ENCODE assay signal across 23 cellular contexts in the genomic region with DNA sequence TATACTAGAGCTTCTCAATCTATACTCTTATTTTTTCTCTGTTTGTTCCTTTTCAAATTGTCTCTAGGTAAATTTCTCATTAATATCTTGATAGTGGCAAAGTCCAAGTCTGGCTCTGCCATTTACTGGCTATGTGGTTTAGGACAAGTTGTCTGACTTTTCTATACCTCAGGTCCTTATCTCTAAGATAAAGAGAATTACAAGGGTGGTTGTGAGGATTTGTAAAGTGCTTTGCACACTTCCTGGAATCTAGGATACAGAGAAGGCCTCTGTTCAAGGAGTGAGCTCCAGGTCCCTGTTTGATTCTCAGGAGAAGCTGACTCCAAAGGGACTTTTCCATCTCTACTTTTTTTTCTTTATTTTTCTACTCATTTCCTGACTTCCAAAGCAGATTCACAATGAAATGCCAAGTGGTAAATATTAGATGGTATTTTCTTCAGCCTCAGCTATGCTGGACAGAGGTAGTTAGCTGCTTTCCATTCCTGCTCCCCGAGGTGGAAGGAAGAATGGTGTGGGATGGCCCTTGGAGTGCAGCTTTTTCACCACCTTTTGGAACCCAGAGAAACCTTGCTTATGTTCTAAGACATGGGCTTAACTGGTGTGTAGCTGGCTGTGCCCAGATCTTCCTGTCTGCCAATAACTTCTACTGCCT.
DNase-seq lines count a peak whose midpoint lies in the region; ATAC-seq and TF ChIP-seq lines count a peak whose summit lies in the region.
"Had no signal": no experiment of that assay in that cellular context is flagged by ENCODE, and none has a peak within 500 bp of the region (broad histone marks: within the 10 kb centered on the region; RNA-seq: fewer than 3 reads in every experiment).

No MANE protein-coding gene starts in this region.

- H3K9me2 ChIP-seq in GM23338 (ENCODE audit: insufficient read depth) (no peaks in the 10 kb centered on the region), MM.1S (replicated peaks; ENCODE audit: insufficient read depth, low read length) (no peaks in the 10 kb centered on the region)

- ATAC-seq in GM23338, result no peak
- peak; percentile 76 for ATAC-seq in SK-N-SH treated with all-trans-retinoic acid at 6 μM for 48 hours
- no peak for ATAC-seq in gastroesophageal sphincter
- ATAC-seq: activated CD8-positive, alpha-beta T cell treated with anti-CD3 and anti-CD28 coated beads, Interleukin-2, amount 10 ng/mL, durations not matched to agents 7 days and 5 days; HepG2; left ventricle myocardium superior had no signal

- no peaks in the 10 kb centered on the region for H3K27me3 ChIP-seq in GM23338 (ENCODE audit: insufficient read depth)
- no peaks in the 10 kb centered on the region for H3K27me3 ChIP-seq in skeletal muscle satellite cell (ENCODE audit: control insufficient read depth, insufficient read depth, low read length)
- H3K27me3 ChIP-seq in gastroesophageal sphincter, result no peaks in the 10 kb centered on the region
- H3K27me3 ChIP-seq in MM.1S (replicated peaks; ENCODE audit: insufficient read depth, low read length), result no peaks in the 10 kb centered on the region

- H3K4me3 ChIP-seq in GM23338 (no peak overlapping the region), fibroblast of pulmonary artery (replicated peaks; ENCODE audit: low read depth, low read length) (no peak overlapping the region), skeletal muscle satellite cell (ENCODE audit: low read length) (no peak overlapping the region), gastroesophageal sphincter (no peak overlapping the region), MM.1S (ENCODE audit: low read length) (no peak overlapping the region)

- no peak overlapping the region for H3K4me3 Mint-ChIP-seq in GM23338
- H3K4me3 Mint-ChIP-seq: activated CD8-positive, alpha-beta T cell treated with anti-CD3 and anti-CD28 coated beads, Interleukin-2, amount 10 ng/mL, durations not matched to agents 7 days and 5 days; CD8-positive, alpha-beta memory T cell; immature natural killer cell; neural crest cell had no signal

- DNase-seq in GM23338 (ENCODE audit: low spot score) (no peak), fibroblast of pulmonary artery (ENCODE audit: low read depth) (peak; percentile 11), epidermal melanocyte (ENCODE audit: insufficient read length, low spot score) (no peak), MM.1S (no peak)
- DNase-seq: activated CD8-positive, alpha-beta T cell treated with anti-CD3 and anti-CD28 coated beads, Interleukin-2, amount 10 ng/mL, durations not matched to agents 7 days and 5 days; activated gamma-delta T cell treated with Interleukin-2 at 50 U/mL for 16 hours; activated T-cell treated with anti-CD3 and anti-CD28 coated beads, Interleukin-2, amount 50 U/mL, for 1 hour; AML-193; CD8-positive, alpha-beta memory T cell; DND-41; immature natural killer cell; left ventricle myocardium superior; NCI-H2107; NCI-H510A; NK-92 treated with Interleukin-12 subunit alpha and Interleukin-12 subunit beta, amount 100 ng/mL, for 24 hours; stimulated activated CD4-positive, alpha-beta T cell treated with anti-CD3 and anti-CD28 coated beads, Interleukin-1b, Interleukin-23, amount 100 ng/mL, for 48 hours; T-helper 9 cell had no signal

- H3K9me3 ChIP-seq in skeletal muscle satellite cell (replicated peaks; ENCODE audit: low read length) (no peaks in the 10 kb centered on the region), gastroesophageal sphincter (no peaks in the 10 kb centered on the region), MM.1S (replicated peaks; ENCODE audit: insufficient read depth, low read length) (no peaks in the 10 kb centered on the region)

- no peak for TF ChIP-seq EP300 in gastroesophageal sphincter (IDR thresholded peaks at IDR 0.05)

- TF ChIP-seq CTCF in GM23338 (conservative IDR thresholded peaks at IDR 0.05; ENCODE audit: low read depth in 2 of 2) (no peak), fibroblast of pulmonary artery (IDR thresholded peaks at IDR 0.05; ENCODE audit: low read length, missing control alignments) (no peak), gastroesophageal sphincter (IDR thresholded peaks at IDR 0.05) (no peak), MM.1S (IDR thresholded peaks at IDR 0.05; ENCODE audit: low read length) (no peak)

- no peaks in the 10 kb centered on the region for H3K79me2 ChIP-seq in GM23338 (replicated peaks; ENCODE audit: insufficient read depth)
- no peaks in the 10 kb centered on the region for H3K79me2 ChIP-seq in MM.1S (ENCODE audit: low read length)

- H3K27me3 Mint-ChIP-seq in GM23338 (ENCODE audit: insufficient read depth, low read depth, poor library complexity), result peaks cover 2% of the 10 kb centered on the region

- H3K4me1 ChIP-seq in GM23338 (ENCODE audit: insufficient read depth), result no peaks in the 10 kb centered on the region
- peaks cover 18% of the 10 kb centered on the region for H3K4me1 ChIP-seq in skeletal muscle satellite cell (ENCODE audit: control insufficient read depth, insufficient read depth, low read length)
- no peaks in the 10 kb centered on the region for H3K4me1 ChIP-seq in gastroesophageal sphincter
- H3K4me1 ChIP-seq in MM.1S (ENCODE audit: low read length), result no peaks in the 10 kb centered on the region

- WGBS in gastroesophageal sphincter (ENCODE audit: low coverage in 1 of 2), 2 donors, result 20% methylated on average over 1 of the region's 1 CpG; no CpG with 5 or more reads in 1 of the 2 donors

- no peaks in the 10 kb centered on the region for H3F3A ChIP-seq in GM23338 (replicated peaks; ENCODE audit: low read depth)
- no peaks in the 10 kb centered on the region for H3F3A ChIP-seq in MM.1S (ENCODE audit: insufficient read depth, low read length)

- peaks cover 9% of the 10 kb centered on the region; the same call in 2 of the 3 replicates for H3K9me3 Mint-ChIP-seq in GM23338
- H3K9me3 Mint-ChIP-seq: CD8-positive, alpha-beta memory T cell; immature natural killer cell had no signal

- no peak overlapping the region for H3K27ac ChIP-seq in GM23338 (ENCODE audit: low read depth)
- H3K27ac ChIP-seq in gastroesophageal sphincter, result no peak overlapping the region
- H3K27ac ChIP-seq in MM.1S (ENCODE audit: low read length), result no peak overlapping the region
- H3K27ac ChIP-seq: RWPE1 had no signal

- H4K20me1 ChIP-seq in GM23338 (replicated peaks; ENCODE audit: insufficient read depth), result no peaks in the 10 kb centered on the region
- no peaks in the 10 kb centered on the region for H4K20me1 ChIP-seq in MM.1S (ENCODE audit: insufficient read depth, low read length)

- peaks cover 9% of the 10 kb centered on the region; the same call in 1 of the 2 replicates for H3K36me3 ChIP-seq in GM23338 (ENCODE audit: insufficient read depth)
- peaks cover 6% of the 10 kb centered on the region for H3K36me3 ChIP-seq in skeletal muscle satellite cell (ENCODE audit: insufficient read depth, low read length)
- peaks cover 0 to 8% of the 10 kb centered on the region in 2 donors for H3K36me3 ChIP-seq in gastroesophageal sphincter
- H3K36me3 ChIP-seq in MM.1S (replicated peaks; ENCODE audit: insufficient read depth, low read length), result no peaks in the 10 kb centered on the region; the same call in 1 of the 2 replicates

- H3K9ac ChIP-seq in skeletal muscle satellite cell (ENCODE audit: low read depth, low read length) (no peak overlapping the region), MM.1S (ENCODE audit: low read length) (no peak overlapping the region)

- H3K4me1 Mint-ChIP-seq in GM23338, result peaks cover 13% of the 10 kb centered on the region
- H3K4me1 Mint-ChIP-seq: neural crest cell had no signal

- no peak overlapping the region for H2AFZ ChIP-seq in GM23338
- H2AFZ ChIP-seq in MM.1S (ENCODE audit: low read length), result no peak overlapping the region

- TF ChIP-seq POLR2A in gastroesophageal sphincter (IDR thresholded peaks at IDR 0.05), result no peak

- H3K36me3 Mint-ChIP-seq in GM23338 (ENCODE audit: low read depth), result peaks cover 16% of the 10 kb centered on the region

- no peak overlapping the region for H3K27ac Mint-ChIP-seq in GM23338
- H3K27ac Mint-ChIP-seq: activated CD8-positive, alpha-beta T cell treated with anti-CD3 and anti-CD28 coated beads, Interleukin-2, amount 10 ng/mL, durations not matched to agents 7 days and 5 days had no signal

- H3K4me2 ChIP-seq in GM23338 (no peak overlapping the region), skeletal muscle satellite cell (ENCODE audit: low read length) (peak overlapping the region; percentile 9), MM.1S (ENCODE audit: low read depth, low read length) (no peak overlapping the region)

TF ChIP-seq in GM23338, 12 proteins besides CTCF, POLR2A, EP300 and RAD21 (continues in another document):
- TF ChIP-seq STAT1 (IDR thresholded peaks at IDR 0.05; ENCODE audit: unreplicated experiment) (no peak), ZNF331 (CRISPR knock-in tag; IDR thresholded peaks at IDR 0.05; ENCODE audit: low read depth) (no peak), POLR2AphosphoS5 (IDR thresholded peaks at IDR 0.05; ENCODE audit: low read depth) (no peak), ZNF114 (CRISPR knock-in tag; IDR thresholded peaks at IDR 0.05) (no peak)

TF ChIP-seq in SK-N-SH treated with all-trans-retinoic acid at 6 μM for 48 hours, 23 proteins besides CTCF, POLR2A, EP300 and RAD21 (continues in another document):
- no peak for TF ChIP-seq CSRNP3 (CRISPR knock-in tag; IDR thresholded peaks at IDR 0.05)
- no peak for TF ChIP-seq GLIS3 (CRISPR knock-in tag; IDR thresholded peaks at IDR 0.05)
- no peak for TF ChIP-seq CSDC2 (CRISPR knock-in tag; IDR thresholded peaks at IDR 0.05)
- TF ChIP-seq ZFP3 (CRISPR knock-in tag; IDR thresholded peaks at IDR 0.05), result no peak
- TF ChIP-seq ARNTL (CRISPR knock-in tag; IDR thresholded peaks at IDR 0.05; ENCODE audit: borderline replicate concordance, low read depth), result no peak
- no peak for TF ChIP-seq ISL1 (CRISPR knock-in tag; IDR thresholded peaks at IDR 0.05)
